16 cellular contexts compared by ENCODE assay signal in genomic region chr17:59387351-59388069, GRCh38. TPM values are rescaled to one million over a fixed set of nuclear protein-coding genes. Genes with fewer than 3 reads are reported as not detected.
DNase-seq lines count a peak whose midpoint lies in the region; FAIRE-seq and TF ChIP-seq lines count a peak whose summit lies in the region.
"Had no signal": no experiment of that assay in that cellular context is flagged by ENCODE, and none has a peak within 500 bp of the region (broad histone marks: within the 10 kb centered on the region; RNA-seq: fewer than 3 reads in every experiment).

No MANE protein-coding gene starts in this region.

- no peak overlapping the region for H2BK5ac ChIP-seq in H1 (ENCODE audit: low read depth, low read length)

- TF ChIP-seq POLR2A in H1 (IDR thresholded peaks at IDR 0.05; ENCODE audit: control extremely low read depth in 1 of 2, low read depth in 2 of 2, low read length in 2 of 2) (no peak), uterus (IDR thresholded peaks at IDR 0.05) (no peak)

- FAIRE-seq in H1 (lab: Jason Lieb, UNC) = no peak
- FAIRE-seq in GM19239 (lab: Jason Lieb, UNC) = no peak
- FAIRE-seq: A549 had no signal

- H3K9me3 Mint-ChIP-seq in neural progenitor cell = no peaks in the 10 kb centered on the region
- H3K9me3 Mint-ChIP-seq: activated CD4-positive, alpha-beta T cell treated with anti-CD3 and anti-CD28 coated beads, Interleukin-2, amount 10 ng/mL, durations not matched to agents 7 days and 5 days; stimulated activated naive CD8-positive, alpha-beta T cell treated with anti-CD3 and anti-CD28 coated beads, Interleukin-15, Interleukin-2, amounts not matched to agents 100 ng/mL and 50 ng/mL, for 24 hours had no signal

- no peaks in the 10 kb centered on the region for H3K23me2 ChIP-seq in H1 (ENCODE audit: low read depth, low read length)

- intact Hi-C loops in uterus (cut with DNase I; ENCODE audit: low total_unique reads) = no loop called here

- no peak overlapping the region for H4K5ac ChIP-seq in H1 (ENCODE audit: insufficient read length, low read depth, low read length)

- H4K20me1 ChIP-seq in H1 (replicated peaks in 1 of 2; ENCODE audit: control insufficient read depth in 1 of 2, insufficient read depth in 2 of 2, low read length in 2 of 2) (no peaks in the 10 kb centered on the region), neural progenitor cell (ENCODE audit: low read depth) (peaks cover 17% of the 10 kb centered on the region)

- H3K4me1 ChIP-seq in H1 (replicated peaks in 1 of 4; ENCODE audit: control insufficient read depth in 3 of 4, insufficient read depth in 4 of 4, low read length in 3 of 4) (no peaks in the 10 kb centered on the region; a peak in 1 of 7 replicates), neural progenitor cell (no peaks in the 10 kb centered on the region), uterus (peaks cover 0 to 6% of the 10 kb centered on the region in 2 donors)
- H3K4me1 ChIP-seq: A549, left lung had no signal

- H3K4me1 Mint-ChIP-seq in neural progenitor cell = peaks cover 11% of the 10 kb centered on the region

- WGBS in H1 (ENCODE audit: extremely low coverage in 1 of 2, insufficient coverage in 1 of 2, insufficient read length in 1 of 2, insufficient replicate concordance in 2 of 2, low coverage in 1 of 2, low lambda C conversion rate in 2 of 2, missing lambda C conversion rate in 1 of 2), 2 experiments = 92% methylated on average over 11 of the region's 11 CpGs; no CpG with 5 or more reads in 1 of the 2 experiments

- no peaks in the 10 kb centered on the region for H3K79me2 ChIP-seq in H1 (ENCODE audit: control insufficient read depth in 1 of 2, insufficient read depth in 2 of 2, low read length in 2 of 2)
- peaks cover 4% of the 10 kb centered on the region for H3K79me2 ChIP-seq in neural progenitor cell (ENCODE audit: low read depth)

- H2BK20ac ChIP-seq in H1 (ENCODE audit: low read length) = no peak overlapping the region

- H3K36me3 Mint-ChIP-seq in neural progenitor cell = peaks cover 10% of the 10 kb centered on the region

- TF ChIP-seq RAD21 in H1 (IDR thresholded peaks at IDR 0.05 in 1 of 2, conservative IDR thresholded peaks at IDR 0.05 in 1 of 2; ENCODE audit: low read depth in 2 of 2, low read length in 2 of 2) = no peak

- H3K4me2 ChIP-seq in H1 (ENCODE audit: insufficient read depth in 1 of 2, low read depth in 2 of 2, low read length in 2 of 2) (no peak overlapping the region), neural progenitor cell (no peak overlapping the region)
- H3K4me2 ChIP-seq: A549 had no signal

- no peak overlapping the region for H2AFZ ChIP-seq in H1 (ENCODE audit: low read length)
- no peak overlapping the region for H2AFZ ChIP-seq in neural progenitor cell (replicated peaks)

- H3K9me3 ChIP-seq in H1 (ENCODE audit: insufficient read depth in 2 of 2, low read depth in 1 of 2, low read length in 1 of 2) (no peaks in the 10 kb centered on the region), neural progenitor cell (ENCODE audit: low read depth) (no peaks in the 10 kb centered on the region), uterus (no peaks in the 10 kb centered on the region)
- H3K9me3 ChIP-seq: A549, left lung had no signal

- no peaks in the 10 kb centered on the region for H3K79me1 ChIP-seq in H1 (ENCODE audit: low read depth, low read length)

- H4K8ac ChIP-seq in H1 (ENCODE audit: extremely low read depth, insufficient read depth, low read length) = no peak overlapping the region; the same call in 1 of the 2 replicates

- H3K4ac ChIP-seq in H1 (replicated peaks; ENCODE audit: insufficient read length, low read depth, low read length) = no peak overlapping the region

- peaks cover 2% of the 10 kb centered on the region for H3F3A ChIP-seq in neural progenitor cell (ENCODE audit: low read depth)

- no peak overlapping the region for H3K56ac ChIP-seq in H1 (replicated peaks; ENCODE audit: insufficient read length, low read depth, low read length)

- H2BK120ac ChIP-seq in H1 (replicated peaks; ENCODE audit: low read depth, low read length) = no peak overlapping the region

- no peak overlapping the region for H2BK15ac ChIP-seq in H1 (ENCODE audit: low read length)

- POLR2A ChIA-PET in H1 (lab: Charles Lee; ENCODE audit: partially characterized antibody) = no interaction called here

- peak overlapping the region; percentile 76 for H3K27ac Mint-ChIP-seq in neural progenitor cell
- H3K27ac Mint-ChIP-seq: activated CD4-positive, alpha-beta T cell treated with anti-CD3 and anti-CD28 coated beads, Interleukin-2, amount 10 ng/mL, durations not matched to agents 7 days and 5 days; stimulated activated naive CD8-positive, alpha-beta T cell treated with anti-CD3 and anti-CD28 coated beads, Interleukin-15, Interleukin-2, amounts not matched to agents 100 ng/mL and 50 ng/mL, for 24 hours had no signal

- H3K4me3 ChIP-seq in H1 (ENCODE audit: extremely low read depth in 1 of 4, insufficient read depth in 2 of 4, low read depth in 3 of 4, low read length in 4 of 4) (no peak overlapping the region), neural progenitor cell (no peak overlapping the region), uterus (no peak overlapping the region)
- H3K4me3 ChIP-seq: A549, left lung had no signal

- H3K9ac ChIP-seq in H1 (replicated peaks in 1 of 4; ENCODE audit: extremely low read depth in 1 of 4, low read depth in 3 of 4, low read length in 3 of 4) (no peak overlapping the region), neural progenitor cell (no peak overlapping the region)

- no peak overlapping the region for H2AK5ac ChIP-seq in H1 (ENCODE audit: low read depth, low read length)

- TF ChIP-seq CTCF in H1 (IDR thresholded peaks at IDR 0.05; ENCODE audit: control extremely low read depth in 1 of 3, insufficient read depth in 1 of 3, low read depth in 1 of 3, low read length in 3 of 3) = no peak
- TF ChIP-seq CTCF in neural progenitor cell (IDR thresholded peaks at IDR 0.05) = no peak
- no peak for TF ChIP-seq CTCF in uterus (IDR thresholded peaks at IDR 0.05)

- no peak overlapping the region for H3K4me3 Mint-ChIP-seq in neural progenitor cell
- H3K4me3 Mint-ChIP-seq: activated CD4-positive, alpha-beta T cell treated with anti-CD3 and anti-CD28 coated beads, Interleukin-2, amount 10 ng/mL, durations not matched to agents 7 days and 5 days; stimulated activated naive CD8-positive, alpha-beta T cell treated with anti-CD3 and anti-CD28 coated beads, Interleukin-15, Interleukin-2, amounts not matched to agents 100 ng/mL and 50 ng/mL, for 24 hours had no signal

- H3K27me3 ChIP-seq in H1 (replicated peaks in 1 of 4; ENCODE audit: control insufficient read depth in 3 of 4, extremely low read depth in 1 of 4, insufficient read depth in 3 of 4, low read length in 3 of 4) (no peaks in the 10 kb centered on the region), neural progenitor cell (no peaks in the 10 kb centered on the region), uterus (no peaks in the 10 kb centered on the region)
- H3K27me3 ChIP-seq: left lung had no signal

- H3K23ac ChIP-seq in H1 (ENCODE audit: insufficient read length) = no peak overlapping the region

- H4K91ac ChIP-seq in H1 (replicated peaks; ENCODE audit: insufficient read length, low read length) = no peak overlapping the region

- H3K27me3 Mint-ChIP-seq in neural progenitor cell (ENCODE audit: insufficient read depth, low read depth) = peaks cover 4% of the 10 kb centered on the region
- H3K27me3 Mint-ChIP-seq: activated CD4-positive, alpha-beta T cell treated with anti-CD3 and anti-CD28 coated beads, Interleukin-2, amount 10 ng/mL, durations not matched to agents 7 days and 5 days; stimulated activated naive CD8-positive, alpha-beta T cell treated with anti-CD3 and anti-CD28 coated beads, Interleukin-15, Interleukin-2, amounts not matched to agents 100 ng/mL and 50 ng/mL, for 24 hours had no signal

- CTCF ChIA-PET in H1 (lab: Charles Lee; ENCODE audit: partially characterized antibody) = interaction anchor here (1.1 kb wide), 1 partner anchor 55 kb away, joined by 6 read pairs; no protein-coding TSS in a partner anchor

- no peak overlapping the region for H3K27ac ChIP-seq in H1 (ENCODE audit: low read depth, low read length)
- H3K27ac ChIP-seq in neural progenitor cell = no peak overlapping the region
- peak overlapping the region; percentile 36 to 53 for H3K27ac ChIP-seq in uterus
- H3K27ac ChIP-seq: A549, left lung had no signal

- peak overlapping the region; percentile 17; the same call in 1 of the 2 replicates for H2BK12ac ChIP-seq in H1 (ENCODE audit: low read depth, low read length)

- no peak overlapping the region for H3K14ac ChIP-seq in H1 (ENCODE audit: insufficient read length)

- DNase-seq in NCI-H82 (lab: John Stamatoyannopoulos, UW) (peak; percentile 53), NCI-H82 treated with DMSO at 0.1 percent for 48 hours (lab: John Stamatoyannopoulos, UW; ENCODE audit: unreplicated experiment) (no peak), H1 (ENCODE audit: low read depth in 1 of 2, low spot score in 2 of 2) (no peak), neural progenitor cell (ENCODE audit: low spot score) (no peak), uterus (peak in 1 of 2 donors; percentile 29), GM19239 (ENCODE audit: insufficient read length, low spot score) (no peak)
- DNase-seq in activated effector memory CD4-positive, alpha-beta T cell treated with anti-CD3 and anti-CD28 coated beads, Interleukin-2, amount 50 U/mL, for 16 hours = no peak
- DNase-seq in activated CD4-positive, alpha-beta T cell treated with anti-CD3 and anti-CD28 coated beads for 4 hours = no peak
- DNase-seq: activated CD4-positive, alpha-beta T cell treated with anti-CD3 and anti-CD28 coated beads, Interleukin-2, amount 10 ng/mL, durations not matched to agents 7 days and 5 days; dermis blood vessel endothelial cell; left lung; NCI-H1048; nucleus accumbens; T-helper 1 cell had no signal

- H3K18ac ChIP-seq in H1 (ENCODE audit: extremely low read depth, low read length) = no peak overlapping the region

- TF ChIP-seq EP300 in H1 (IDR thresholded peaks at IDR 0.05; ENCODE audit: borderline replicate concordance in 1 of 2, low read depth in 2 of 2, low read length in 2 of 2) = no peak

- no peaks in the 10 kb centered on the region; a peak in 1 of 8 replicates for H3K36me3 ChIP-seq in H1 (ENCODE audit: control insufficient read depth in 2 of 4, insufficient read depth in 4 of 4, low read length in 3 of 4)
- H3K36me3 ChIP-seq in neural progenitor cell = no peaks in the 10 kb centered on the region
- H3K36me3 ChIP-seq in uterus = no peaks in the 10 kb centered on the region

TF ChIP-seq in H1, 55 proteins besides CTCF, POLR2A, EP300 and RAD21 (continues in another document):
- no peak for TF ChIP-seq CEBPB (IDR thresholded peaks at IDR 0.05; ENCODE audit: low read depth, low read length)

RNA-seq across cellular contexts. Expression of gene YPEL2, which starts 56.1 kb away (rescaled TPM):
- 3.2 and 3.5 TPM in 2 replicates for total RNA-seq in H1 (2021; fragmentation: NEBNext Ultra II Directional; extraction: Animal tissue kit (Norgen Biotek cat#: 25700))
- polyA plus RNA-seq in H1 (2011; rRNA removed) = 1.4 and 1.6 TPM in 2 replicates
- polyA plus RNA-seq in H1 (2011; cell fraction: cytosol; rRNA removed) = 2.1 TPM
- polyA plus RNA-seq in H1 (2011; cell fraction: nucleus; rRNA removed) = 2.4 TPM
- 1.8 to 2.8 TPM (median 2.2 TPM) in 4 replicates for polyA plus RNA-seq in H1 (2012, experiment 1 of 2)
- polyA plus RNA-seq in H1 (2012, experiment 2 of 2) = 0.28 TPM
- 1.1 TPM for polyA plus RNA-seq in H1 (2013, experiment 1 of 2)
- polyA plus RNA-seq in H1 (2013, experiment 2 of 2) = 1.3 TPM
- 6.0 and 6.5 TPM in 2 replicates for polyA minus RNA-seq in H1 (2011; rRNA and poly(A)+ RNA removed)
- polyA minus RNA-seq in H1 (2011; cell fraction: cytosol; rRNA and poly(A)+ RNA removed) = 4.3 TPM
- polyA minus RNA-seq in H1 (2011; cell fraction: nucleus; rRNA and poly(A)+ RNA removed) = 5.6 TPM
- total RNA-seq in neural progenitor cell (ENCODE audit: low replicate concordance) (21.4 and 38.0 TPM in 2 replicates), uterus (10 to 100 TPM; 21.2 to 91.7 (median 25.0) TPM)

Comparison
In these comparisons a context has a peak if more than half of its experiments do, and no peak if none do; other contexts are left out.
1. H3K27ac ChIP-seq: peak in uterus (2 of 2); none in H1 (single experiment) and neural progenitor cell (single experiment).